10 cellular contexts compared by ENCODE assay signal in the genomic region with DNA sequence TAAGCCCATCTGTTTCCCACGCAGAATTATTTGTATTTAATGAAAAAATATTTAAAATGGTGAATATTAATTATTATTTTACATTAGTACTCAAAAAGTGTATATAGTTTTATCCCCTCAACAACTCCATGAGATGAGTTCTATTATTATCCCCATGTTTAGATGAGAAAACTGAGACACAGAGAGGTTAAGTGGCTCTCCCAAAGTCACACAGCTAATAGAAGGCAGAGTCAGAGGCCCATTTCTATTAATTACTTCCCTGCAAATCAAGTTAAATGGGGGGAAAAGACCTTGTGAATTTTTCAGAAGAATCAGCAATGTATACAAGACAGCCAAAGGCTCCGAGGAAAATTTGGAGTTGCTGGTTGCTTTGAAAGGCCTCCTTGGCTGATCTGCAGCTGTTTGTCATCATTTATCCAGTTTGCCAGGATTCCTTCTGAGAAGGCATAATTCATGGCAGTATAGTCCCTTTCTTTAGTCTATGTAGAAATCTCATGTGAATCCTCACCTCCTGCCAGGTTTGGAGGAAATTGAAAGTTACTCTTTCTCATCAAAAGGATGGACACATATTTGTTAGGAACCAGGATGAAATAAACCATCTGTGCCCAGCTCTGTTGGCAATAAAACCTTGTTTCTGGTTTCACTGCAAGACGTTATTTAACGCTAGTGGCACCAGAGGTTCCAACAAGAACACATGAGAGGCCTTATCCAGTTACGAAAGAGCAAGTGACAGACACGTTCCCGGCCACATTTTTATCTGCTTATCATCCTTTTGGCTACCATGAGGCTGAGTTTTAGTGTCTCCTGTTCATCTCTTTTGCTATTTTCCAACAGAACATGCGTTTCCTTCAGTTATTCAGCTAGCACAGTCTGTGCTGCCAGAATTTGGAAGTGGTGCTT. TPM values are rescaled to one million over a fixed set of nuclear protein-coding genes. Genes with fewer than 3 reads are reported as not detected.
DNase-seq lines count a peak whose midpoint lies in the region; ATAC-seq, FAIRE-seq and TF ChIP-seq lines count a peak whose summit lies in the region.
"Had no signal": no experiment of that assay in that cellular context is flagged by ENCODE, and none has a peak within 500 bp of the region (broad histone marks: within the 10 kb centered on the region; RNA-seq: fewer than 3 reads in every experiment).

No MANE protein-coding gene starts in this region.

- 12% methylated on average over 8 of the region's 8 CpGs for WGBS in K562 (ENCODE audit: insufficient coverage, low coverage, missing lambda C conversion rate)

- H3K4me1 Mint-ChIP-seq in activated T-cell treated with anti-CD3 and anti-CD28 coated beads, Interleukin-2, amount 50 U/mL, for 72 hours (ENCODE audit: low read depth): peaks cover 72% of the 10 kb centered on the region

- no peak for DNase-seq in activated T-cell treated with anti-CD3 and anti-CD28 coated beads, Interleukin-2, amount 50 U/mL, for 72 hours
- no peak for DNase-seq in activated T-cell treated with anti-CD3 and anti-CD28 coated beads, Interleukin-2, amount 50 U/mL, for 1 hour
- DNase-seq in K562 (ENCODE audit: extremely low read depth in 1 of 4, low spot score in 3 of 4) (peak in 1 of 4 experiments; percentile 48), left lung (no peak), upper lobe of right lung (no peak), cerebellar nuclear complex (lab: John Stamatoyannopoulos, UW) (no peak), HAP-1 (ENCODE audit: low spot score in 2 of 2) (no peak)
- DNase-seq: NCI-H1436 treated with DMSO at 0.1 percent for 48 hours had no signal

- H3K4me2 ChIP-seq in K562 (ENCODE audit: insufficient read depth, low read length): peak overlapping the region; percentile 23

- H3K27ac ChIP-seq in K562 (ENCODE audit: extremely low read depth, low read depth, low read length) (no peak overlapping the region), left lung (peak overlapping the region in 1 of 2 donors; percentile 87), upper lobe of right lung (peak overlapping the region; percentile 68)

- no peak for TF ChIP-seq POLR2A in K562 (conservative IDR thresholded peaks at IDR 0.05)

- no peak for ATAC-seq in activated T-cell treated with anti-CD3 and anti-CD28 coated beads, Interleukin-2, amount 50 U/mL, for 72 hours (replicated peaks in 1 of 2)
- ATAC-seq in K562 (peak; percentile 16; the same call in 1 of the 3 replicates), left lung (peak; percentile 14), upper lobe of right lung (peak; percentile 41), GM18511 (IDR thresholded peaks at IDR 0.05; ENCODE audit: unreplicated experiment) (no peak)

- H2AFZ ChIP-seq in K562 (ENCODE audit: low read depth, low read length): peak overlapping the region; percentile 82

- H3K36me3 ChIP-seq in K562 (ENCODE audit: control insufficient read depth, insufficient read depth, low read length): no peaks in the 10 kb centered on the region
- no peaks in the 10 kb centered on the region for H3K36me3 ChIP-seq in left lung
- no peaks in the 10 kb centered on the region for H3K36me3 ChIP-seq in upper lobe of right lung
- H3K36me3 ChIP-seq in HAP-1 (replicated peaks): no peaks in the 10 kb centered on the region
- H3K36me3 ChIP-seq: prostate gland had no signal

- TF ChIP-seq RAD21 in K562 (CRISPR knock-in tag; conservative IDR thresholded peaks at IDR 0.05 in 1 of 2, IDR thresholded peaks at IDR 0.05 in 1 of 2): no peak

- peak overlapping the region; percentile 48 for H3K27ac Mint-ChIP-seq in activated T-cell treated with anti-CD3 and anti-CD28 coated beads, Interleukin-2, amount 50 U/mL, for 72 hours

- no peaks in the 10 kb centered on the region for H3K9me3 Mint-ChIP-seq in activated T-cell treated with anti-CD3 and anti-CD28 coated beads, Interleukin-2, amount 50 U/mL, for 72 hours

- no peak for TF ChIP-seq EP300 in K562 (IDR thresholded peaks at IDR 0.05; ENCODE audit: low read length)

- H3K4me1 ChIP-seq in K562 (replicated peaks in 1 of 2; ENCODE audit: control insufficient read depth in 2 of 2, insufficient read depth in 2 of 2, low read length in 2 of 2): peaks cover 0 to 23% of the 10 kb centered on the region in 2 experiments; a peak in 4 of 5 replicates
- H3K4me1 ChIP-seq in left lung: peaks cover 0 to 69% of the 10 kb centered on the region in 2 donors
- peaks cover 16% of the 10 kb centered on the region for H3K4me1 ChIP-seq in upper lobe of right lung
- no peaks in the 10 kb centered on the region for H3K4me1 ChIP-seq in HAP-1
- H3K4me1 ChIP-seq: prostate gland had no signal

- no peak overlapping the region for H3K9ac ChIP-seq in K562 (ENCODE audit: insufficient read depth in 1 of 2, low read depth in 2 of 2, low read length in 2 of 2)

- no peaks in the 10 kb centered on the region for H4K20me1 ChIP-seq in K562 (replicated peaks; ENCODE audit: control insufficient read depth, insufficient read depth, low read length)

- no peak for TF ChIP-seq CTCF in K562 (IDR thresholded peaks at IDR 0.05 in 2 of 3, conservative IDR thresholded peaks at IDR 0.05 in 1 of 3; ENCODE audit: insufficient read depth in 2 of 3, low read depth in 1 of 3, low read length in 3 of 3)
- no peak for TF ChIP-seq CTCF in left lung (IDR thresholded peaks at IDR 0.05)
- no peak for TF ChIP-seq CTCF in upper lobe of right lung (IDR thresholded peaks at IDR 0.05)

- H3K4me3 ChIP-seq in K562: no peak overlapping the region
- peak overlapping the region in 1 of 2 donors; percentile 53 for H3K4me3 ChIP-seq in left lung
- peak overlapping the region; percentile 30 for H3K4me3 ChIP-seq in upper lobe of right lung
- H3K4me3 ChIP-seq in HAP-1: no peak overlapping the region
- H3K4me3 ChIP-seq: prostate gland had no signal

- no peaks in the 10 kb centered on the region for H3K36me3 Mint-ChIP-seq in activated T-cell treated with anti-CD3 and anti-CD28 coated beads, Interleukin-2, amount 50 U/mL, for 72 hours (ENCODE audit: insufficient read depth in 2 of 2)

- no TSS peak for BruUV-seq in K562 (replicated peaks; lab: Mats Ljungman, UMichigan)

- H3K4me3 Mint-ChIP-seq in activated T-cell treated with anti-CD3 and anti-CD28 coated beads, Interleukin-2, amount 50 U/mL, for 72 hours: peak overlapping the region in 1 of 2 donors; percentile 35

- CTCF ChIA-PET in K562 (lab: Yijun Ruan, JAX; ENCODE audit: low intra/inter-chr PET ratio): interaction anchor here (1.8 to 2.9 kb wide), 2 partner anchors 65 to 224 kb away, joined by 4 to 26 read pairs; no protein-coding TSS in a partner anchor

- in situ Hi-C loops in K562 (cut with MboI): loop anchor here (5.0 to 10.0 kb wide), 2 partner anchors 54 to 336 kb away; no protein-coding TSS in a partner anchor
- in situ Hi-C loops in HAP-1 (cut with MboI; ENCODE audit: low sequenced_read_pairs): loop anchor here (25.0 kb wide), 1 partner anchor 344 kb away; no protein-coding TSS in a partner anchor

- H3K27me3 ChIP-seq in K562 (ENCODE audit: control insufficient read depth in 2 of 2, insufficient read depth in 2 of 2, low read length in 2 of 2): no peaks in the 10 kb centered on the region
- no peaks in the 10 kb centered on the region for H3K27me3 ChIP-seq in left lung
- no peaks in the 10 kb centered on the region for H3K27me3 ChIP-seq in upper lobe of right lung
- H3K27me3 ChIP-seq in HAP-1 (ENCODE audit: low read depth): no peaks in the 10 kb centered on the region

- H3K9me1 ChIP-seq in K562 (ENCODE audit: control insufficient read depth, insufficient read depth, low read length): no peaks in the 10 kb centered on the region

- FAIRE-seq in K562 (lab: Jason Lieb, UNC): peak; percentile 60

- H3K9me3 ChIP-seq in K562 (replicated peaks; ENCODE audit: control insufficient read depth, insufficient read depth, low read depth, low read length) (no peaks in the 10 kb centered on the region), left lung (no peaks in the 10 kb centered on the region), upper lobe of right lung (no peaks in the 10 kb centered on the region), HAP-1 (no peaks in the 10 kb centered on the region)
- H3K9me3 ChIP-seq: prostate gland had no signal

- intact Hi-C loops in K562 (cut with micrococcal nuclease) (loop anchor here (5.0 to 10.0 kb wide), 5 partner anchors 136 to 356 kb away; no protein-coding TSS in a partner anchor), left lung (cut with DNase I) (loop anchor here in 1 of 2 donors (10.0 kb wide), 1 partner anchor 66 kb away; no protein-coding TSS in a partner anchor), upper lobe of right lung (cut with DNase I) (no loop called here)

- no peaks in the 10 kb centered on the region for H3K79me2 ChIP-seq in K562 (ENCODE audit: control insufficient read depth, insufficient read depth, low read length)

- POLR2A ChIA-PET in K562 (lab: Yijun Ruan, JAX): no interaction called here

- H3K27me3 Mint-ChIP-seq in activated T-cell treated with anti-CD3 and anti-CD28 coated beads, Interleukin-2, amount 50 U/mL, for 72 hours (ENCODE audit: low read depth): no peaks in the 10 kb centered on the region

TF ChIP-seq in K562, 482 proteins besides CTCF, POLR2A, EP300 and RAD21 (continues in another document):
- TF ChIP-seq, protein P1, sequence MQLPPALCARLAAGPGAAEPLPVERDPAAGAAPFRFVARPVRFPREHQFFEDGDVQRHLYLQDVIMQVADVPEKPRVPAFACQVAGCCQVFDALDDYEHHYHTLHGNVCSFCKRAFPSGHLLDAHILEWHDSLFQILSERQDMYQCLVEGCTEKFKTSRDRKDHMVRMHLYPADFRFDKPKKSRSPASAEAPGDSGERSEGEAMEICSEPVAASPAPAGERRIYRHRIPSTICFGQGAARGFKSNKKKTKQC (CRISPR knock-in tag; IDR thresholded peaks at IDR 0.05): no peak
- TF ChIP-seq POLR2AphosphoS2 (IDR thresholded peaks at IDR 0.05; ENCODE audit: low read length): no peak

RNA-seq across cellular contexts. Expression of gene FYB1, which starts 0.6 kb away (rescaled TPM):
- total RNA-seq in activated T-cell treated with anti-CD3 and anti-CD28 coated beads, Interleukin-2, amount 50 U/mL, for 72 hours: 100 to 1,000 TPM; 127 to 131 TPM
- 2.9 and 14.8 TPM in 2 replicates for total RNA-seq in K562 (2011; cell fraction: chromatin; rRNA removed; ENCODE audit: low replicate concordance)
- total RNA-seq in K562 (2011; cell fraction: nucleolus; rRNA removed): 0.67 and 2.2 TPM in 2 replicates
- total RNA-seq in K562 (2011; cell fraction: nucleoplasm; rRNA removed): 5.6 and 6.0 TPM in 2 replicates
- total RNA-seq in K562 (2014; rRNA removed) (6.7 TPM in 2 replicates), K562 (2014; rRNA removed; fragmentation: Illumina TruSeq; extraction: Trizol) (15.6 and 16.5 TPM in 2 replicates), K562 (2015; rRNA removed; fragmentation: Illumina TruSeq; extraction: Trizol) (28.1 and 31.5 TPM in 2 replicates), K562 (2021) (17.4 and 22.5 TPM in 2 replicates), left lung (10 to 100 TPM; 24.4 to 93.7 TPM), upper lobe of right lung (45.0 TPM)
- polyA plus RNA-seq in K562 (2011; rRNA removed) (4.7 and 25.4 TPM in 2 replicates), K562 (2014; fragmentation: Illumina TruSeq; extraction: Trizol) (13.7 and 18.4 TPM in 2 replicates), K562 (2014; fragmentation: Nextera tagmentation; extraction: Ambion mirVana) (1 to 10 TPM; 9.4 to 9.7 TPM), K562 (2014; rRNA removed) (7.4 and 8.0 TPM in 2 replicates)
- polyA plus RNA-seq in K562 (2011; cell fraction: cytosol; rRNA removed): 0.85 and 9.2 TPM in 2 replicates
- 5.6 and 40.9 TPM in 2 replicates for polyA plus RNA-seq in K562 (2011; cell fraction: nucleus; rRNA removed)
- 20.9 and 22.7 TPM in 2 replicates for polyA plus RNA-seq in K562 (2012)
- 4.0 and 45.3 TPM in 2 replicates for polyA minus RNA-seq in K562 (2011; rRNA and poly(A)+ RNA removed)
- 2.4 and 15.2 TPM in 2 replicates for polyA minus RNA-seq in K562 (2011; cell fraction: cytosol; rRNA and poly(A)+ RNA removed)
- polyA minus RNA-seq in K562 (2011; cell fraction: nucleus; rRNA and poly(A)+ RNA removed): 5.4 and 62.8 TPM in 2 replicates

Comparison
In these comparisons a context has a peak if more than half of its experiments do, and no peak if none do; other contexts are left out.
1. ATAC-seq: peak in K562 (single experiment), left lung (single experiment) and upper lobe of right lung (single experiment); none in activated T-cell treated with anti-CD3 and anti-CD28 coated beads, Interleukin-2, amount 50 U/mL, for 72 hours (0 of 2) and GM18511 (single experiment).